8 cellular contexts compared by ENCODE assay signal in the genomic region with DNA sequence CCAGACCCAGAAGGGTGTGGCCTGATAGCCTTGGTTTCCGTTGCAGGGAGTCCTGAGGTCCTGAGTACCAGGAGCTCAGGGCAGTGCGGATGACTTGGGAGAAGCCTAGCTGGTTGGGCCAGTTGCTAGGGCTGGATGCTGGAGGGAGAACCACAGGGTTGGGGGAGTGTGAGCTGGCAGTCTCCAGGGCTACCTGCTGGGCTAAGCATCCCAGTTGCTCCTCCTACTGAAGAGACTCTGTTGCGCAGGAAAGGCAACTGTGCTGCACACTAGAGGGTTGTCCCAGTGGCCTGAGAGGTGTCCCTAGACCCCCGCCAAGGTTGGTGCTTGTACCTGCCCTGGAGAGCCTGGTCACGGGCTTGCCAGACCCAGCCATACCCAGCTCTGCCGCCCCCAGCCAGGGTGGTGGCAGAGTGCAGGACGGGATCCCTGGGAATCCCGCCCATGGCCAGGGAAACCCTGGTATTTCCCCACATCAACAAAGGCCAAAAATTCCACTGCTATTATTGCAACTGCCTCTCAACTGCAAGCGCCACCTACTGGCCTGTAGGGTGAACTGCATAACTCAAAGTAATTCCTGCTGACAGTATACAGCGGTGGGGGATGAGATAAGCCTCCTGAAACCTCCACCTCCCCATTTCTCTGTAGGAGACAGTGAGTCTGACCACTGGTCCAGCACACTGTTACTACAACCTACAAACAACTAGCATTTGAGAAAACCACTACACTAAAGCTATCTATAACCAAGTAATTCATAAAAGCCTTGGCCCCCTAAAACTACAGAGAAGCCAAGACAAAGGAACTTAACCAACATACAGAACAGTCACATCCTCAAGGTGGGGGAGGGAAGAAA.
DNase-seq lines count a peak whose midpoint lies in the region; ATAC-seq and TF ChIP-seq lines count a peak whose summit lies in the region.

No MANE protein-coding gene starts in this region.

- H3K27me3 ChIP-seq in GM23338 (ENCODE audit: insufficient read depth) (no peaks in the 10 kb centered on the region), MG63 (no peaks in the 10 kb centered on the region)

- H3K9me3 Mint-ChIP-seq in GM23338 = peaks cover 4% of the 10 kb centered on the region; the same call in 2 of the 3 replicates
- H3K9me3 Mint-ChIP-seq in stimulated activated effector memory CD8-positive, alpha-beta T cell treated with anti-CD3 and anti-CD28 coated beads, Interleukin-12 subunit alpha, Interleukin-12 subunit beta, amount 100 ng/mL, for 72 hours = no peaks in the 10 kb centered on the region

- H3K36me3 Mint-ChIP-seq in GM23338 (ENCODE audit: low read depth) = peaks cover 17% of the 10 kb centered on the region; the same call in 2 of the 3 replicates
- H3K36me3 Mint-ChIP-seq in stimulated activated effector memory CD8-positive, alpha-beta T cell treated with anti-CD3 and anti-CD28 coated beads, Interleukin-12 subunit alpha, Interleukin-12 subunit beta, amount 100 ng/mL, for 72 hours = no peaks in the 10 kb centered on the region

- peaks cover 47% of the 10 kb centered on the region for H4K20me1 ChIP-seq in GM23338 (replicated peaks; ENCODE audit: insufficient read depth)

- peak overlapping the region; percentile 44; the same call in 1 of the 2 replicates for H3K4me2 ChIP-seq in GM23338

- H3K9me3 ChIP-seq in MG63 = peaks cover 10% of the 10 kb centered on the region

- no peak overlapping the region for H2AFZ ChIP-seq in GM23338

- H3K9me2 ChIP-seq in GM23338 (ENCODE audit: insufficient read depth) = no peaks in the 10 kb centered on the region

- TF ChIP-seq CTCF in GM23338 (conservative IDR thresholded peaks at IDR 0.05; ENCODE audit: low read depth in 2 of 2) (peak; percentile 81 to 93), WI38 (IDR thresholded peaks at IDR 0.05; ENCODE audit: low read depth, low read length) (peak; percentile 96)

- H3K4me3 ChIP-seq in GM23338 = no peak overlapping the region
- no peak overlapping the region for H3K4me3 ChIP-seq in MG63
- H3K4me3 ChIP-seq in WI38 (ENCODE audit: low read depth, low read length) = no peak overlapping the region

- ATAC-seq in GM23338 = peak; percentile 73
- peak; percentile 82 for ATAC-seq in stimulated activated effector memory CD8-positive, alpha-beta T cell treated with anti-CD3 and anti-CD28 coated beads, Interleukin-12 subunit alpha, Interleukin-12 subunit beta, amount 100 ng/mL, for 72 hours

- peaks cover 45% of the 10 kb centered on the region for H3K4me1 Mint-ChIP-seq in GM23338
- peaks cover 9% of the 10 kb centered on the region for H3K4me1 Mint-ChIP-seq in stimulated activated effector memory CD8-positive, alpha-beta T cell treated with anti-CD3 and anti-CD28 coated beads, Interleukin-12 subunit alpha, Interleukin-12 subunit beta, amount 100 ng/mL, for 72 hours

- H3K4me3 Mint-ChIP-seq in GM23338 = no peak overlapping the region
- no peak overlapping the region for H3K4me3 Mint-ChIP-seq in stimulated activated effector memory CD8-positive, alpha-beta T cell treated with anti-CD3 and anti-CD28 coated beads, Interleukin-12 subunit alpha, Interleukin-12 subunit beta, amount 100 ng/mL, for 72 hours

- no peak overlapping the region; the same call in none of the 2 replicates for H3K27ac Mint-ChIP-seq in GM23338
- no peak overlapping the region for H3K27ac Mint-ChIP-seq in stimulated activated effector memory CD8-positive, alpha-beta T cell treated with anti-CD3 and anti-CD28 coated beads, Interleukin-12 subunit alpha, Interleukin-12 subunit beta, amount 100 ng/mL, for 72 hours

- H3K27ac ChIP-seq in GM23338 (ENCODE audit: low read depth) = peak overlapping the region; percentile 42; the same call in 1 of the 2 replicates

- H3F3A ChIP-seq in GM23338 (replicated peaks; ENCODE audit: low read depth) = no peaks in the 10 kb centered on the region

- peaks cover 85% of the 10 kb centered on the region for H3K79me2 ChIP-seq in GM23338 (replicated peaks; ENCODE audit: insufficient read depth)

- H3K4me1 ChIP-seq in GM23338 (ENCODE audit: insufficient read depth) = peaks cover 29% of the 10 kb centered on the region

- DNase-seq in NCI-H1417 (lab: John Stamatoyannopoulos, UW) (peak; percentile 40 to 69 (median 64)), NCI-H1417 treated with DMSO at 0.1 percent for 48 hours (lab: John Stamatoyannopoulos, UW) (no peak), GM23338 (ENCODE audit: low spot score) (peak; percentile 91), MG63 (peak; percentile 9), lung microvascular endothelial cell (ENCODE audit: low read depth in 2 of 2) (peak; percentile 67 to 82)
- DNase-seq in central memory CD4-positive, alpha-beta T cell = peak; percentile 58
- DNase-seq in stimulated activated effector memory CD8-positive, alpha-beta T cell treated with anti-CD3 and anti-CD28 coated beads, Interleukin-12 subunit alpha, Interleukin-12 subunit beta, amount 100 ng/mL, for 72 hours (ENCODE audit: low spot score in 2 of 2) = peak; percentile 48 to 77

- H3K36me3 ChIP-seq in GM23338 (ENCODE audit: insufficient read depth) (no peaks in the 10 kb centered on the region), MG63 (no peaks in the 10 kb centered on the region)

- peaks cover 6% of the 10 kb centered on the region for H3K27me3 Mint-ChIP-seq in GM23338 (ENCODE audit: insufficient read depth, low read depth, poor library complexity)

TF ChIP-seq in GM23338, 12 proteins besides CTCF, POLR2A, EP300 and RAD21 (continues in another document):
- TF ChIP-seq, protein P1, sequence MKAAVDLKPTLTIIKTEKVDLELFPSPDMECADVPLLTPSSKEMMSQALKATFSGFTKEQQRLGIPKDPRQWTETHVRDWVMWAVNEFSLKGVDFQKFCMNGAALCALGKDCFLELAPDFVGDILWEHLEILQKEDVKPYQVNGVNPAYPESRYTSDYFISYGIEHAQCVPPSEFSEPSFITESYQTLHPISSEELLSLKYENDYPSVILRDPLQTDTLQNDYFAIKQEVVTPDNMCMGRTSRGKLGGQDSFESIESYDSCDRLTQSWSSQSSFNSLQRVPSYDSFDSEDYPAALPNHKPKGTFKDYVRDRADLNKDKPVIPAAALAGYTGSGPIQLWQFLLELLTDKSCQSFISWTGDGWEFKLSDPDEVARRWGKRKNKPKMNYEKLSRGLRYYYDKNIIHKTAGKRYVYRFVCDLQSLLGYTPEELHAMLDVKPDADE (IDR thresholded peaks at IDR 0.05) = no peak
- no peak for TF ChIP-seq EZH2 (IDR thresholded peaks at IDR 0.05; ENCODE audit: low read depth, unreplicated experiment)
- TF ChIP-seq CREB1 (CRISPR knock-in tag; IDR thresholded peaks at IDR 0.05; ENCODE audit: low read depth) = no peak
- TF ChIP-seq ZNF114 (CRISPR knock-in tag; IDR thresholded peaks at IDR 0.05) = no peak
- no peak for TF ChIP-seq STAT1 (IDR thresholded peaks at IDR 0.05; ENCODE audit: unreplicated experiment)
- no peak for TF ChIP-seq NANOG (IDR thresholded peaks at IDR 0.05; ENCODE audit: borderline replicate concordance)
- no peak for TF ChIP-seq EZH2phosphoT487 (IDR thresholded peaks at IDR 0.05; ENCODE audit: unreplicated experiment)
- no peak for TF ChIP-seq POLR2AphosphoS5 (IDR thresholded peaks at IDR 0.05; ENCODE audit: low read depth)
- TF ChIP-seq, protein P2, sequence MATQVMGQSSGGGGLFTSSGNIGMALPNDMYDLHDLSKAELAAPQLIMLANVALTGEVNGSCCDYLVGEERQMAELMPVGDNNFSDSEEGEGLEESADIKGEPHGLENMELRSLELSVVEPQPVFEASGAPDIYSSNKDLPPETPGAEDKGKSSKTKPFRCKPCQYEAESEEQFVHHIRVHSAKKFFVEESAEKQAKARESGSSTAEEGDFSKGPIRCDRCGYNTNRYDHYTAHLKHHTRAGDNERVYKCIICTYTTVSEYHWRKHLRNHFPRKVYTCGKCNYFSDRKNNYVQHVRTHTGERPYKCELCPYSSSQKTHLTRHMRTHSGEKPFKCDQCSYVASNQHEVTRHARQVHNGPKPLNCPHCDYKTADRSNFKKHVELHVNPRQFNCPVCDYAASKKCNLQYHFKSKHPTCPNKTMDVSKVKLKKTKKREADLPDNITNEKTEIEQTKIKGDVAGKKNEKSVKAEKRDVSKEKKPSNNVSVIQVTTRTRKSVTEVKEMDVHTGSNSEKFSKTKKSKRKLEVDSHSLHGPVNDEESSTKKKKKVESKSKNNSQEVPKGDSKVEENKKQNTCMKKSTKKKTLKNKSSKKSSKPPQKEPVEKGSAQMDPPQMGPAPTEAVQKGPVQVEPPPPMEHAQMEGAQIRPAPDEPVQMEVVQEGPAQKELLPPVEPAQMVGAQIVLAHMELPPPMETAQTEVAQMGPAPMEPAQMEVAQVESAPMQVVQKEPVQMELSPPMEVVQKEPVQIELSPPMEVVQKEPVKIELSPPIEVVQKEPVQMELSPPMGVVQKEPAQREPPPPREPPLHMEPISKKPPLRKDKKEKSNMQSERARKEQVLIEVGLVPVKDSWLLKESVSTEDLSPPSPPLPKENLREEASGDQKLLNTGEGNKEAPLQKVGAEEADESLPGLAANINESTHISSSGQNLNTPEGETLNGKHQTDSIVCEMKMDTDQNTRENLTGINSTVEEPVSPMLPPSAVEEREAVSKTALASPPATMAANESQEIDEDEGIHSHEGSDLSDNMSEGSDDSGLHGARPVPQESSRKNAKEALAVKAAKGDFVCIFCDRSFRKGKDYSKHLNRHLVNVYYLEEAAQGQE (IDR thresholded peaks at IDR 0.05; ENCODE audit: unreplicated experiment) = no peak
- no peak for TF ChIP-seq JUNB (IDR thresholded peaks at IDR 0.05; ENCODE audit: unreplicated experiment)
